8 cellular contexts compared by ENCODE assay signal in genomic region chr17:15699937-15700336, GRCh38. TPM values are rescaled to one million over a fixed set of nuclear protein-coding genes. Genes with fewer than 3 reads are reported as not detected.
DNase-seq lines count a peak whose midpoint lies in the region; ATAC-seq and TF ChIP-seq lines count a peak whose summit lies in the region.
"Not testable (repeated sequence)": the region's sequence is repeated elsewhere in the genome, so short reads cannot be mapped to it uniquely, and the experiment has no call there.
"Had no signal": no experiment of that assay in that cellular context is flagged by ENCODE, and none has a peak within 500 bp of the region (broad histone marks: within the 10 kb centered on the region; RNA-seq: fewer than 3 reads in every experiment).

No MANE protein-coding gene starts in this region.

- H3K27ac ChIP-seq in HUES48 (ENCODE audit: low read depth, low read length); mesenchymal stem cell (ENCODE audit: low read length, poor library complexity, severe bottlenecking): not testable (repeated sequence)
- peak overlapping the region in 3 of 4 donors; percentile 75 to 81 (median 76) for H3K27ac ChIP-seq in gastroesophageal sphincter

- not testable (repeated sequence) for H3K4me1 Mint-ChIP-seq in WTC11; MCF 10A (ENCODE audit: insufficient read depth, unreplicated experiment)

- not testable (repeated sequence) for H3K9me3 Mint-ChIP-seq in WTC11; MCF 10A (ENCODE audit: unreplicated experiment)

- not testable (repeated sequence) for H2BK5ac ChIP-seq in mesenchymal stem cell (ENCODE audit: low read depth, low read length, poor library complexity, severe bottlenecking)

- H3K36me3 ChIP-seq in HUES48 (ENCODE audit: control insufficient read depth, insufficient read depth, low read length): peaks cover 21% of the 10 kb centered on the region
- H3K36me3 ChIP-seq in gastroesophageal sphincter: peaks cover 0 to 15% of the 10 kb centered on the region in 2 donors
- peaks cover 7 to 18% of the 10 kb centered on the region in 2 experiments for H3K36me3 ChIP-seq in mesenchymal stem cell (ENCODE audit: control insufficient read depth in 1 of 2, insufficient read depth in 2 of 2, low read depth in 1 of 2, low read length in 2 of 2)

- not testable (repeated sequence) for H3K18ac ChIP-seq in mesenchymal stem cell (ENCODE audit: low read depth in 1 of 2, low read length in 2 of 2)

- POLR2A ChIA-PET in WTC11 (lab: Charles Lee): not testable (repeated sequence)
- POLR2A ChIA-PET in MCF 10A (lab: Yijun Ruan, JAX): interaction anchor here (1.1 to 2.6 kb wide), 2 partner anchors 49 to 51 kb away, joined by 5 to 20 read pairs; no protein-coding TSS in a partner anchor

- not testable (repeated sequence) for H3K27me3 ChIP-seq in HUES48 (ENCODE audit: control insufficient read depth, insufficient read depth, low read length); gastroesophageal sphincter; mesenchymal stem cell (ENCODE audit: control insufficient read depth in 1 of 2, insufficient read depth in 1 of 2, low read length in 2 of 2)

- DNase-seq in WTC11 (ENCODE audit: low spot score); MCF 10A (ENCODE audit: unreplicated experiment); mesenchymal stem cell; sciatic nerve (ENCODE audit: low spot score): not testable (repeated sequence)

- not testable (repeated sequence) for H3K4me2 ChIP-seq in mesenchymal stem cell (ENCODE audit: low read length, poor library complexity, severe bottlenecking)

- not testable (repeated sequence) for H4K8ac ChIP-seq in mesenchymal stem cell (ENCODE audit: low read length)

- H3K79me1 ChIP-seq in mesenchymal stem cell (replicated peaks; ENCODE audit: low read length, poor library complexity, severe bottlenecking): not testable (repeated sequence)

- peak overlapping the region; percentile 14 for H2AFZ ChIP-seq in mesenchymal stem cell (ENCODE audit: low read depth, low read length)

- peak overlapping the region; percentile 75 for H3K4me3 ChIP-seq in HUES48 (ENCODE audit: low read depth, low read length)
- peak overlapping the region; percentile 40 to 58 for H3K4me3 ChIP-seq in gastroesophageal sphincter
- peak overlapping the region; percentile 64 to 78 for H3K4me3 ChIP-seq in mesenchymal stem cell (ENCODE audit: insufficient read depth in 1 of 2, low read depth in 1 of 2, low read length in 2 of 2)

- H3K4me1 ChIP-seq in HUES48 (ENCODE audit: control insufficient read depth, insufficient read depth, low read length); gastroesophageal sphincter; mesenchymal stem cell (ENCODE audit: control insufficient read depth, insufficient read depth, low read depth, low read length): not testable (repeated sequence)

- intact Hi-C loops in MCF 10A (cut with micrococcal nuclease); sciatic nerve (cut with DNase I): not testable (repeated sequence)

- H2BK12ac ChIP-seq in mesenchymal stem cell (ENCODE audit: low read length in 2 of 2): not testable (repeated sequence)

- not testable (repeated sequence) for H2BK120ac ChIP-seq in mesenchymal stem cell (ENCODE audit: low read depth, low read length)

- ATAC-seq in GM18868 (IDR thresholded peaks at IDR 0.05; ENCODE audit: unreplicated experiment) (peak; percentile 1), WTC11 (peak; percentile 9), gastroesophageal sphincter (peak; percentile 24), sciatic nerve (peak; percentile 56)

- not testable (repeated sequence) for H2BK15ac ChIP-seq in mesenchymal stem cell (ENCODE audit: low read depth, poor library complexity, severe bottlenecking)

- not testable (repeated sequence) for TF ChIP-seq EP300 in gastroesophageal sphincter (IDR thresholded peaks at IDR 0.05)

- TF ChIP-seq CTCF in WTC11 (IDR thresholded peaks at IDR 0.05); MCF 10A (IDR thresholded peaks at IDR 0.05; ENCODE audit: unreplicated experiment); gastroesophageal sphincter (IDR thresholded peaks at IDR 0.05): not testable (repeated sequence)

- not testable (repeated sequence) for H2AK5ac ChIP-seq in mesenchymal stem cell (ENCODE audit: low read length, severe bottlenecking)

- H3K9ac ChIP-seq in HUES48 (ENCODE audit: low read depth, low read length) (peak overlapping the region; percentile 69), mesenchymal stem cell (ENCODE audit: low read length) (peak overlapping the region; percentile 84)

- H3K9me3 ChIP-seq in HUES48 (ENCODE audit: control insufficient read depth, insufficient read depth, low read length); gastroesophageal sphincter; mesenchymal stem cell (ENCODE audit: control insufficient read depth, low read length): not testable (repeated sequence)

- H3K4me3 Mint-ChIP-seq in WTC11 (peak overlapping the region; percentile 84), MCF 10A (ENCODE audit: unreplicated experiment) (peak overlapping the region; percentile 85)

- not testable (repeated sequence) for H3K23ac ChIP-seq in mesenchymal stem cell (ENCODE audit: low read length in 2 of 2)

- not testable (repeated sequence) for H4K91ac ChIP-seq in mesenchymal stem cell (ENCODE audit: low read length)

- H3K36me3 Mint-ChIP-seq in WTC11 (peaks cover 19% of the 10 kb centered on the region), MCF 10A (ENCODE audit: insufficient read depth, unreplicated experiment) (peaks cover 17% of the 10 kb centered on the region)

- CTCF ChIA-PET in WTC11 (lab: Charles Lee); MCF 10A (lab: Yijun Ruan, JAX): not testable (repeated sequence)

- TF ChIP-seq POLR2A in gastroesophageal sphincter (IDR thresholded peaks at IDR 0.05): not testable (repeated sequence)

- not testable (repeated sequence) for H3K27me3 Mint-ChIP-seq in WTC11 (ENCODE audit: low read depth); MCF 10A (ENCODE audit: insufficient read depth, unreplicated experiment)

- H3K4ac ChIP-seq in mesenchymal stem cell (ENCODE audit: low read depth in 1 of 2, low read length in 2 of 2): not testable (repeated sequence)

- not testable (repeated sequence) for H3K27ac Mint-ChIP-seq in WTC11
- peak overlapping the region; percentile 70 for H3K27ac Mint-ChIP-seq in MCF 10A (ENCODE audit: low read depth, unreplicated experiment)

- not testable (repeated sequence) for H3K14ac ChIP-seq in mesenchymal stem cell (ENCODE audit: low read length in 2 of 2)

- WGBS in gastroesophageal sphincter (ENCODE audit: low coverage in 1 of 2), 2 donors: no CpG with 5 or more reads among the region's 21 CpGs
- WGBS in mesenchymal stem cell: no CpG with 5 or more reads among the region's 21 CpGs

- TSS peak; percentile 78 for BruUV-seq in MCF 10A (replicated peaks; lab: Mats Ljungman, UMichigan)

RNA-seq across cellular contexts. Expression of gene ZNF286A, which starts 0.4 kb away (rescaled TPM):
- total RNA-seq in WTC11 (2021) (61.3 to 83.6 TPM (median 66.8 TPM) in 3 replicates), MCF 10A (2022) (24.3 and 25.7 TPM in 2 replicates), gastroesophageal sphincter (10 to 100 TPM; 15.3 to 27.9 (median 21.8) TPM), sciatic nerve (20.1 TPM)
- 11.0 TPM for polyA plus RNA-seq in mesenchymal stem cell (2013, experiment 1 of 2)
- polyA plus RNA-seq in mesenchymal stem cell (2013, experiment 2 of 2): 12.0 TPM

RNA-seq across cellular contexts. Expression of gene TRIM16, which starts 15.8 kb away (rescaled TPM):
- 20.6 to 27.8 TPM (median 26.8 TPM) in 3 replicates for total RNA-seq in WTC11 (2021)
- 37.6 and 42.5 TPM in 2 replicates for total RNA-seq in MCF 10A (2022)
- 10 to 100 TPM; 18.6 to 61.0 (median 36.8) TPM for total RNA-seq in gastroesophageal sphincter
- polyA plus RNA-seq in mesenchymal stem cell (2013, experiment 1 of 2): 20.4 TPM
- 21.1 TPM for polyA plus RNA-seq in mesenchymal stem cell (2013, experiment 2 of 2)
- 17.3 TPM for total RNA-seq in sciatic nerve

RNA-seq across cellular contexts. Expression of gene TBC1D26, which starts 32.1 kb away (rescaled TPM):
- total RNA-seq in WTC11 (2021) (2.2 to 3.6 TPM (median 3.5 TPM) in 3 replicates), MCF 10A (2022) (not detected in 2 replicates), gastroesophageal sphincter (under 1 TPM in 2 of 4 donors, not detected in 2; 0.08 to 0.93 TPM), sciatic nerve (0.27 TPM)
- 0.03 TPM for polyA plus RNA-seq in mesenchymal stem cell (2013, experiment 1 of 2)
- not detected for polyA plus RNA-seq in mesenchymal stem cell (2013, experiment 2 of 2)
- total RNA-seq: H4 had no signal

Comparison
In these comparisons a context has a peak if more than half of its experiments do, and no peak if none do; other contexts are left out.
1. ATAC-seq: peak in every context shown above with its lines; median percentile 56 in sciatic nerve; 24 in gastroesophageal sphincter; 9 in WTC11; 1 in GM18868.